7 cellular contexts compared by ENCODE assay signal in the genomic region with DNA sequence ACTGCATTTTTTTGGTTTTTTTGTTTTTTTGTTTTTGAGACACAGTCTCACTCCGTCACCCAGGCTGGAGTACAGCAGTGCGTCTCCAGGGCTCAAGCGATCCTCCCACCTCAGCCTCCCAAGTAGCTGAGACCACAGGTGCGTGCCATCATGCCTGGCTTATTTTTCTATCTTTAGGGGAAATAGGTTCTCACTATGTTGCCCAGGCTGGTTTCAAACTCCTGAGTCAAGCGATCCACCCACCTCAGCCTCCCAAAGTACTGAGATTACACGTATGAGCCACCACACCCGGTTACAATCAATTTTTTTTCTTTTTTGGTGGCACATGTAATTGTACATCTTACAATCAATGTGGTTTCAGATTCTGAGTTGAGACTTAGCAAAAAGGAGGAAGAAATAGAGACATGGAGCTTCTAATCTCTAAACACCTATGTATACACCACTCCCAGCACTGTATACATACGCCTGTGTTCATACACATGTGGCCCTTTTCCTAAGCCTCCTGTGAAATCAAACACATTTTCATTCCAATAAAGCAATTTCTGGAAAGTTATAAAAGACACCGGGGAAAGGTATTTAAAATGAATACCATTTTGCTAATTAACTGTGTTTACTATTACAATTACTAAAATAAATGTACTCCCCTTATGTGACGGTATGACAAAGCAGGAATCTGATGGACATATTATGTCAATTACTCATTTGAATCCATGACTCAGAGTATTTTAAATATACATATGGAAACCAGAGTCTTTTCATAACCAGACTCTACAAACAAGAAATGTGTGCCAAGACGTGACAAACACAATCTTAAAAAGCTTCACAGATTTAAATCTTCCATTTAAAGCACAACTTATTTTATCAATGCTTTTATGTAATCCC. TPM values are rescaled to one million over a fixed set of nuclear protein-coding genes. Genes with fewer than 3 reads are reported as not detected.
DNase-seq lines count a peak whose midpoint lies in the region; ATAC-seq and TF ChIP-seq lines count a peak whose summit lies in the region.

No MANE protein-coding gene starts in this region.

- peak; percentile 68 for ATAC-seq in HCT116
- ATAC-seq in HG02973 (IDR thresholded peaks at IDR 0.05; ENCODE audit: unreplicated experiment) = no peak

- RAD21 ChIA-PET in HCT116 (lab: Charles Lee; ENCODE audit: low non-redundant PET in 1 of 2, low total read pairs in 2 of 2, uncharacterized antibody in 2 of 2, unreplicated experiment in 2 of 2) = interaction anchor here in 1 of 2 experiments (0.6 kb wide), 1 partner anchor 127 kb away, joined by 3 read pairs; no protein-coding TSS in a partner anchor

- H3K9ac ChIP-seq in HCT116 (ENCODE audit: low read length) = peak overlapping the region; percentile 23

- H3K27me3 ChIP-seq in HCT116 (ENCODE audit: insufficient read depth, low read length) = no peaks in the 10 kb centered on the region
- H3K27me3 ChIP-seq in SJSA1 (replicated peaks) = no peaks in the 10 kb centered on the region
- no peaks in the 10 kb centered on the region for H3K27me3 ChIP-seq in thyroid gland
- H3K27me3 ChIP-seq in adrenal gland = no peaks in the 10 kb centered on the region

- H3K9me3 ChIP-seq in HCT116 (ENCODE audit: control insufficient read depth in 1 of 2, insufficient read depth in 1 of 2, low read depth in 1 of 2, low read length in 2 of 2) (no peaks in the 10 kb centered on the region), SJSA1 (replicated peaks) (no peaks in the 10 kb centered on the region), thyroid gland (no peaks in the 10 kb centered on the region), adrenal gland (replicated peaks in 1 of 3) (no peaks in the 10 kb centered on the region)

- POLR2A ChIA-PET in HCT116 (lab: Charles Lee) = interaction anchor here (0.7 kb wide), 1 partner anchor 32 kb away, joined by 3 read pairs; no protein-coding TSS in a partner anchor

- peaks cover 100% of the 10 kb centered on the region for H3K79me2 ChIP-seq in HCT116 (ENCODE audit: insufficient read depth, low read length)

- no peaks in the 10 kb centered on the region for H3K36me3 ChIP-seq in HCT116 (ENCODE audit: control insufficient read depth in 1 of 2, insufficient read depth in 2 of 2, low read length in 2 of 2)
- H3K36me3 ChIP-seq in SJSA1 = no peaks in the 10 kb centered on the region
- H3K36me3 ChIP-seq in thyroid gland = no peaks in the 10 kb centered on the region
- H3K36me3 ChIP-seq in adrenal gland (replicated peaks in 1 of 2) = no peaks in the 10 kb centered on the region

- H3K4me2 ChIP-seq in HCT116 (ENCODE audit: low read length) = peak overlapping the region; percentile 57

- no peak overlapping the region for H2AFZ ChIP-seq in HCT116 (ENCODE audit: low read depth, low read length, poor library complexity, severe bottlenecking)

- H4K20me1 ChIP-seq in HCT116 (ENCODE audit: insufficient read depth) = no peaks in the 10 kb centered on the region

- intact Hi-C loops in HCT116 (cut with micrococcal nuclease) (no loop called here), thyroid gland (cut with DNase I) (no loop called here), adrenal gland (cut with DNase I) (no loop called here)

- CTCF ChIA-PET in HCT116 (lab: Charles Lee) = no interaction called here

- no TSS peak for BruUV-seq in HCT116 (replicated peaks; lab: Mats Ljungman, UMichigan)

- TF ChIP-seq POLR2A in HCT116 (IDR thresholded peaks at IDR 0.05; ENCODE audit: borderline replicate concordance, extremely low read depth, insufficient read depth, insufficient read length) (no peak), thyroid gland (IDR thresholded peaks at IDR 0.05) (no peak), adrenal gland (IDR thresholded peaks at IDR 0.05) (no peak)

- no peak for TF ChIP-seq CTCF in HCT116 (IDR thresholded peaks at IDR 0.05 in 2 of 3, conservative IDR thresholded peaks at IDR 0.05 in 1 of 3; ENCODE audit: borderline replicate concordance in 1 of 3, insufficient read depth in 1 of 3, low read depth in 2 of 3, low read length in 2 of 3)
- TF ChIP-seq CTCF in thyroid gland (IDR thresholded peaks at IDR 0.05) = no peak
- TF ChIP-seq CTCF in adrenal gland (IDR thresholded peaks at IDR 0.05) = no peak

- TF ChIP-seq RAD21 in HCT116 (IDR thresholded peaks at IDR 0.05; ENCODE audit: low read depth) = no peak

- 93 to 96% methylated on average over 11 of the region's 11 CpGs for WGBS in thyroid gland, 2 donors
- 92 to 95% (median 94%) methylated on average over 11 of the region's 11 CpGs for WGBS in adrenal gland, 4 donors

- H3K9me2 ChIP-seq in HCT116 (ENCODE audit: insufficient read depth) = no peaks in the 10 kb centered on the region

- H3K4me3 ChIP-seq in HCT116 (replicated peaks in 1 of 2; ENCODE audit: low read depth in 1 of 2, low read length in 2 of 2) (peak overlapping the region in 1 of 2 experiments; percentile 23; a peak in 2 of 4 replicates), SJSA1 (no peak overlapping the region), thyroid gland (replicated peaks in 1 of 3) (no peak overlapping the region), adrenal gland (no peak overlapping the region)

- H3K4me1 ChIP-seq in HCT116 (ENCODE audit: control insufficient read depth in 1 of 2, insufficient read depth in 2 of 2, low read length in 2 of 2) (peaks cover 26 to 63% of the 10 kb centered on the region in 2 experiments), SJSA1 (replicated peaks) (peaks cover 56% of the 10 kb centered on the region), thyroid gland (peaks cover 4 to 6% of the 10 kb centered on the region in 2 donors), adrenal gland (replicated peaks in 1 of 2) (peaks cover 11 to 47% of the 10 kb centered on the region in 2 donors)

- H3K27ac ChIP-seq in HCT116 (ENCODE audit: low read depth, low read length) (peak overlapping the region; percentile 29; the same call in 1 of the 2 replicates), SJSA1 (peak overlapping the region; percentile 85), epithelial cell of prostate (peak overlapping the region; percentile 72), thyroid gland (no peak overlapping the region), adrenal gland (no peak overlapping the region)

- DNase-seq in HCT116 (ENCODE audit: low read depth, low spot score) (no peak), SJSA1 (ENCODE audit: low read depth in 1 of 2, low spot score in 2 of 2) (peak; percentile 68 to 81), epithelial cell of prostate (ENCODE audit: low read depth, low spot score) (no peak), thyroid gland (no peak), adrenal gland (no peak)
- DNase-seq in stimulated activated CD8-positive, alpha-beta memory T cell treated with anti-CD3 and anti-CD28 coated beads, Interleukin-15, amount 100 ng/mL, for 48 hours (ENCODE audit: low read depth in 2 of 2) = peak; percentile 3 to 30

TF ChIP-seq in HCT116, 20 proteins besides CTCF, POLR2A, EP300 and RAD21:
- TF ChIP-seq EZH2phosphoT487 (IDR thresholded peaks at IDR 0.05; ENCODE audit: borderline replicate concordance) (no peak), JUND (IDR thresholded peaks at IDR 0.05) (0 out of 2 replicates have a peak, but pooled peaks have one; percentile 20)

RNA-seq across cellular contexts. Expression of a gene that starts 40.9 kb away (rescaled TPM):
- total RNA-seq in HCT116 (2021; ENCODE audit: unreplicated experiment) (24.6 TPM), thyroid gland (10 to 100 TPM; 13.9 to 20.6 (median 16.7) TPM), adrenal gland (10 to 100 TPM; 16.7 to 40.3 (median 23.0) TPM)
- 12.8 and 17.1 TPM in 2 replicates for polyA plus RNA-seq in HCT116 (2012)
- total RNA-seq in SJSA1 (2014; rRNA removed; shearing (Covaris generic)) = 19.0 and 20.3 TPM in 2 replicates
- polyA plus RNA-seq in adrenal gland = 10 to 100 TPM in 2 of 3 donors, 1 to 10 TPM in 1; 8.9 to 16.7 (median 14.8) TPM

Comparison
In these comparisons a context has a peak if more than half of its experiments do, and no peak if none do; other contexts are left out.
1. DNase-seq: peak in SJSA1 (2 of 2) and stimulated activated CD8-positive, alpha-beta memory T cell treated with anti-CD3 and anti-CD28 coated beads, Interleukin-15, amount 100 ng/mL, for 48 hours (2 of 2); none in HCT116 (single experiment), epithelial cell of prostate (single experiment), thyroid gland (0 of 2) and adrenal gland (0 of 7).
2. H3K27ac ChIP-seq: peak in HCT116 (single experiment), SJSA1 (single experiment) and epithelial cell of prostate (single experiment); none in thyroid gland (0 of 3) and adrenal gland (0 of 5).